Comparison of ENCODE assay signal across 8 cellular contexts in genomic region chr11:102495161-102496042, GRCh38. TPM values are rescaled to one million over a fixed set of nuclear protein-coding genes. Genes with fewer than 3 reads are reported as not detected.
DNase-seq lines count a peak whose midpoint lies in the region; ATAC-seq and TF ChIP-seq lines count a peak whose summit lies in the region.

No MANE protein-coding gene starts in this region.

- H3K36me3 ChIP-seq in Caco-2 (ENCODE audit: control insufficient read depth, insufficient read depth, low read length) (no peaks in the 10 kb centered on the region), tibial nerve (no peaks in the 10 kb centered on the region)

- TF ChIP-seq CTCF in Caco-2 (IDR thresholded peaks at IDR 0.05; ENCODE audit: insufficient read depth in 1 of 2, low read depth in 1 of 2, low read length in 1 of 2, severe bottlenecking in 1 of 2, unreplicated experiment in 1 of 2) (peak; percentile 82 to 93), tibial nerve (IDR thresholded peaks at IDR 0.05) (peak; percentile 54 to 84 (median 68))

- H3K9me3 ChIP-seq in Caco-2 (no peaks in the 10 kb centered on the region), tibial nerve (no peaks in the 10 kb centered on the region)

- POLR2A ChIA-PET in Caco-2 (lab: Charles Lee), result no interaction called here

- H3K4me3 ChIP-seq in Caco-2 (ENCODE audit: low read depth, low read length), result no peak overlapping the region
- H3K4me3 ChIP-seq in tibial nerve, result no peak overlapping the region

- BruUV-seq in Caco-2 (replicated peaks; lab: Mats Ljungman, UMichigan), result no TSS peak

- no peaks in the 10 kb centered on the region for H3K27me3 ChIP-seq in Caco-2 (replicated peaks; ENCODE audit: control insufficient read depth, insufficient read depth, low read length)
- H3K27me3 ChIP-seq in tibial nerve, result no peaks in the 10 kb centered on the region

- H3K27me3 Mint-ChIP-seq in Caco-2 (ENCODE audit: insufficient read depth, unreplicated experiment), result no peaks in the 10 kb centered on the region
- peaks cover 29 to 38% of the 10 kb centered on the region in 2 donors for H3K27me3 Mint-ChIP-seq in effector memory CD8-positive, alpha-beta T cell

- TF ChIP-seq EP300 in tibial nerve (IDR thresholded peaks at IDR 0.05), result no peak

- H3K4me3 Mint-ChIP-seq in Caco-2 (ENCODE audit: unreplicated experiment), result peak overlapping the region; percentile 34
- no peak overlapping the region for H3K4me3 Mint-ChIP-seq in effector memory CD8-positive, alpha-beta T cell

- H3K36me3 Mint-ChIP-seq in Caco-2 (ENCODE audit: insufficient read depth, unreplicated experiment), result no peaks in the 10 kb centered on the region
- H3K36me3 Mint-ChIP-seq in effector memory CD8-positive, alpha-beta T cell (ENCODE audit: insufficient read depth), result no peaks in the 10 kb centered on the region

- no peaks in the 10 kb centered on the region for H3K9me3 Mint-ChIP-seq in Caco-2 (ENCODE audit: unreplicated experiment)
- no peaks in the 10 kb centered on the region for H3K9me3 Mint-ChIP-seq in effector memory CD8-positive, alpha-beta T cell

- peak overlapping the region in 3 of 4 donors; percentile 2 to 71 (median 17) for H3K27ac ChIP-seq in tibial nerve

- CTCF ChIA-PET in Caco-2 (lab: Charles Lee), result interaction anchor here (1.0 to 1.6 kb wide), 5 partner anchors 105 to 171 kb away, joined by 3 to 30 read pairs (median 8); no protein-coding TSS in a partner anchor

- WGBS in tibial nerve, 2 donors, result 27 to 30% methylated on average over 12 of the region's 12 CpGs

- peaks cover 33% of the 10 kb centered on the region for H3K4me1 ChIP-seq in Caco-2
- peaks cover 0 to 26% (median 0%) of the 10 kb centered on the region in 4 donors for H3K4me1 ChIP-seq in tibial nerve

- TF ChIP-seq POLR2A in tibial nerve (IDR thresholded peaks at IDR 0.05), result no peak

- intact Hi-C loops in Caco-2 (cut with micrococcal nuclease; ENCODE audit: unreplicated experiment), result loop anchor here (1.0 to 10.0 kb wide), 13 partner anchors 39 to 1068 kb away; no protein-coding TSS in a partner anchor

- peak; percentile 92 for ATAC-seq in GM18909 (IDR thresholded peaks at IDR 0.05; ENCODE audit: poor library complexity, unreplicated experiment)
- ATAC-seq in HG03095 (IDR thresholded peaks at IDR 0.05; ENCODE audit: unreplicated experiment), result peak; percentile 95
- ATAC-seq in effector memory CD8-positive, alpha-beta T cell (replicated peaks), result peak; percentile 83

- H3K27ac Mint-ChIP-seq in Caco-2 (ENCODE audit: unreplicated experiment), result peak overlapping the region; percentile 72
- peak overlapping the region in 1 of 2 donors; percentile 4 for H3K27ac Mint-ChIP-seq in effector memory CD8-positive, alpha-beta T cell

- DNase-seq in Caco-2, result peak; percentile 57 to 81
- peak; percentile 85 for DNase-seq in NCI-H2029 treated with DMSO at 0.1 percent for 48 hours (lab: John Stamatoyannopoulos, UW)
- DNase-seq in T-helper 9 cell, result peak; percentile 17
- peak; percentile 48 to 49 (median 48) for DNase-seq in effector memory CD8-positive, alpha-beta T cell
- peak; percentile 89 to 91 for DNase-seq in lung microvascular endothelial cell (ENCODE audit: low read depth in 2 of 2)
- DNase-seq in tibial nerve (ENCODE audit: low spot score in 2 of 2), result no peak

- H3K4me1 Mint-ChIP-seq in Caco-2 (ENCODE audit: low read depth, unreplicated experiment), result peaks cover 25% of the 10 kb centered on the region
- peaks cover 4 to 6% of the 10 kb centered on the region in 2 donors for H3K4me1 Mint-ChIP-seq in effector memory CD8-positive, alpha-beta T cell (ENCODE audit: low read depth in 2 of 2)

RNA-seq across cellular contexts. Expression of gene MMP7, which starts 35.1 kb away (rescaled TPM):
- 1.0 TPM in 1 of 2 replicates, not detected in the other for total RNA-seq in Caco-2 (2022)
- total RNA-seq in lung microvascular endothelial cell, result 0.20 and 10.0 TPM in 2 replicates
- total RNA-seq in tibial nerve, result not detected

RNA-seq across cellular contexts. Expression of gene TMEM123, which starts 42.8 kb away (rescaled TPM):
- total RNA-seq in Caco-2 (2022) (400 and 431 TPM in 2 replicates), lung microvascular endothelial cell (169 and 269 TPM in 2 replicates), tibial nerve (100 to 1,000 TPM; 145 to 196 (median 181) TPM)

Comparison
In these comparisons a context has a peak if more than half of its experiments do, and no peak if none do; other contexts are left out.
1. DNase-seq: peak in Caco-2 (2 of 2), NCI-H2029 treated with DMSO at 0.1 percent for 48 hours (single experiment), T-helper 9 cell (single experiment), effector memory CD8-positive, alpha-beta T cell (3 of 3) and lung microvascular endothelial cell (2 of 2); none in tibial nerve (0 of 2).
2. Peak in every context shown above with its lines, with median percentiles within 50 percentile points of each other: ATAC-seq.